8 cellular contexts compared by ENCODE assay signal in genomic region chr3:184417619-184418327, GRCh38. TPM values are rescaled to one million over a fixed set of nuclear protein-coding genes. Genes with fewer than 3 reads are reported as not detected.
DNase-seq lines count a peak whose midpoint lies in the region; ATAC-seq, FAIRE-seq and TF ChIP-seq lines count a peak whose summit lies in the region.

No MANE protein-coding gene starts in this region.

- no peaks in the 10 kb centered on the region for H3K4me1 ChIP-seq in OCI-LY1 (ENCODE audit: insufficient read depth, low read length, severe bottlenecking)

- FAIRE-seq in HTR-8/SVneo (lab: Jason Lieb, UNC), result peak; percentile 90

- ATAC-seq in CD4-positive, alpha-beta T cell (ENCODE audit: poor library complexity), result peak; percentile 99
- peak; percentile 98 for ATAC-seq in GM19463 (IDR thresholded peaks at IDR 0.05; ENCODE audit: unreplicated experiment)
- peak; percentile 72 to 97 (median 90) for ATAC-seq in natural killer cell
- peak; percentile 95 for ATAC-seq in stimulated activated naive CD8-positive, alpha-beta T cell treated with anti-CD3 and anti-CD28 coated beads, Interleukin-15, Interleukin-2, amounts not matched to agents 100 U/mL and 50 U/mL, for 24 hours

- no peaks in the 10 kb centered on the region for H3K27me3 Mint-ChIP-seq in CD4-positive, alpha-beta T cell
- peaks cover under 1 to 8% of the 10 kb centered on the region in 2 donors for H3K27me3 Mint-ChIP-seq in natural killer cell (ENCODE audit: low read depth in 2 of 2)

- no peaks in the 10 kb centered on the region for H3K27me3 ChIP-seq in CD4-positive, alpha-beta T cell (ENCODE audit: control insufficient read depth, insufficient read depth, low read length)
- H3K27me3 ChIP-seq in OCI-LY1 (ENCODE audit: insufficient read depth, low read length), result peaks cover 6% of the 10 kb centered on the region; the same call in 1 of the 2 replicates

- no peak overlapping the region for H3K9ac ChIP-seq in OCI-LY1 (ENCODE audit: low read length)

- H3K36me3 Mint-ChIP-seq in CD4-positive, alpha-beta T cell (ENCODE audit: low read depth), result no peaks in the 10 kb centered on the region
- H3K36me3 Mint-ChIP-seq in natural killer cell, result no peaks in the 10 kb centered on the region

- POLR2A ChIA-PET in CD4-positive, alpha-beta T cell (lab: Charles Lee), result interaction anchor here (1.0 kb wide), 1 partner anchor 124 kb away, joined by 3 read pairs; no protein-coding TSS in a partner anchor

- no peaks in the 10 kb centered on the region for H3K36me3 ChIP-seq in OCI-LY1 (ENCODE audit: insufficient read depth, low read length)

- no peaks in the 10 kb centered on the region for H4K20me1 ChIP-seq in OCI-LY1 (ENCODE audit: insufficient read depth, low read length)

- peak; percentile 87 for TF ChIP-seq CTCF in CD4-positive, alpha-beta T cell (IDR thresholded peaks at IDR 0.05)
- peak; percentile 98 for TF ChIP-seq CTCF in OCI-LY1 (IDR thresholded peaks at IDR 0.05; ENCODE audit: low read length)
- peak; percentile 70 for TF ChIP-seq CTCF in natural killer cell (IDR thresholded peaks at IDR 0.05)

- H3K4me3 ChIP-seq in OCI-LY1 (ENCODE audit: low read depth, low read length, poor library complexity, severe bottlenecking), result no peak overlapping the region

- H3K4me1 Mint-ChIP-seq in CD4-positive, alpha-beta T cell (ENCODE audit: low read depth), result no peaks in the 10 kb centered on the region
- H3K4me1 Mint-ChIP-seq in natural killer cell, result no peaks in the 10 kb centered on the region

- no peak overlapping the region for H3K27ac ChIP-seq in CD4-positive, alpha-beta T cell (ENCODE audit: low read depth, low read length)
- H3K27ac ChIP-seq in OCI-LY1 (ENCODE audit: low read depth, low read length, poor library complexity, severe bottlenecking), result no peak overlapping the region

- no peak overlapping the region for H3K4me3 Mint-ChIP-seq in CD4-positive, alpha-beta T cell
- H3K4me3 Mint-ChIP-seq in natural killer cell, result no peak overlapping the region

- peak; percentile 58 to 76 (median 62) for DNase-seq in CD4-positive, alpha-beta T cell
- DNase-seq in HTR-8/SVneo (ENCODE audit: insufficient read length, low spot score), result peak; percentile 81
- peak; percentile 85 for DNase-seq in activated CD8-positive, alpha-beta memory T cell treated with anti-CD3 and anti-CD28 coated beads, Interleukin-2, amount 50 U/mL, for 48 hours
- peak; percentile 62 to 77 for DNase-seq in erythroblast (lab: John Stamatoyannopoulos, UW)
- DNase-seq in natural killer cell, result peak; percentile 30
- peak; percentile 77 for DNase-seq in stimulated activated naive CD8-positive, alpha-beta T cell treated with anti-CD3 and anti-CD28 coated beads, Interleukin-15, Interleukin-2, amounts not matched to agents 100 U/mL and 50 U/mL, for 24 hours

- H3K9me2 ChIP-seq in OCI-LY1 (ENCODE audit: low read depth, low read length), result no peaks in the 10 kb centered on the region

- TF ChIP-seq POLR2A in erythroblast (IDR thresholded peaks at IDR 0.05; ENCODE audit: low read length), result no peak

- intact Hi-C loops in CD4-positive, alpha-beta T cell (cut with DNase I, micrococcal nuclease), result loop anchor here (1.0 kb wide), 4 partner anchors 96 to 359 kb away; no protein-coding TSS in a partner anchor
- intact Hi-C loops in natural killer cell (cut with micrococcal nuclease), result loop anchor here (10.0 kb wide), 1 partner anchor 127 kb away; no protein-coding TSS in a partner anchor

- H3F3A ChIP-seq in OCI-LY1 (ENCODE audit: insufficient read depth, low read length), result no peaks in the 10 kb centered on the region

- no peak overlapping the region for H3K27ac Mint-ChIP-seq in CD4-positive, alpha-beta T cell
- no peak overlapping the region for H3K27ac Mint-ChIP-seq in natural killer cell

- no peak overlapping the region for H3K4me2 ChIP-seq in OCI-LY1 (ENCODE audit: low read length)

- H2AFZ ChIP-seq in OCI-LY1 (ENCODE audit: low read length), result no peak overlapping the region

- H3K9me3 ChIP-seq in CD4-positive, alpha-beta T cell (ENCODE audit: control insufficient read depth, low read length), result no peaks in the 10 kb centered on the region
- no peaks in the 10 kb centered on the region for H3K9me3 ChIP-seq in OCI-LY1 (ENCODE audit: low read length)

- no peaks in the 10 kb centered on the region for H3K9me3 Mint-ChIP-seq in CD4-positive, alpha-beta T cell
- H3K9me3 Mint-ChIP-seq in natural killer cell, result no peaks in the 10 kb centered on the region

- CTCF ChIA-PET in CD4-positive, alpha-beta T cell (lab: Charles Lee), result interaction anchor here (0.6 to 0.9 kb wide), 4 partner anchors 14 to 120 kb away, joined by 3 to 5 read pairs (median 4); no protein-coding TSS in a partner anchor

- H3K79me2 ChIP-seq in OCI-LY1 (ENCODE audit: insufficient read depth, low read length), result no peaks in the 10 kb centered on the region

RNA-seq across cellular contexts. Expression of gene CHRD, which starts 37.9 kb away (rescaled TPM):
- total RNA-seq in CD4-positive, alpha-beta T cell, result under 1 TPM in 1 of 2 experiments, not detected in 1; 0.22 TPM
- under 1 TPM in 1 of 3 donors, not detected in 2; 0.78 TPM for total RNA-seq in natural killer cell

RNA-seq across cellular contexts. Expression of gene THPO, which starts 39.8 kb away (rescaled TPM):
- total RNA-seq in CD4-positive, alpha-beta T cell, result not detected
- total RNA-seq in natural killer cell, result not detected

RNA-seq across cellular contexts. Expression of gene POLR2H, which starts 56.3 kb away (rescaled TPM):
- 10 to 100 TPM; 19.1 to 21.1 TPM for total RNA-seq in CD4-positive, alpha-beta T cell
- total RNA-seq in natural killer cell, result 10 to 100 TPM; 33.0 to 49.8 (median 41.1) TPM

RNA-seq across cellular contexts. Expression of gene CLCN2, which starts 56.4 kb away (rescaled TPM):
- 1 to 10 TPM; 3.2 to 3.5 TPM for total RNA-seq in CD4-positive, alpha-beta T cell
- total RNA-seq in natural killer cell, result 1 to 10 TPM; 7.8 to 8.2 (median 8.1) TPM

Comparison
In these comparisons a context has a peak if more than half of its experiments do, and no peak if none do; other contexts are left out.
1. DNase-seq: peak in every context shown above with its lines; median percentile 85 in activated CD8-positive, alpha-beta memory T cell treated with anti-CD3 and anti-CD28 coated beads, Interleukin-2, amount 50 U/mL, for 48 hours; 81 in HTR-8/SVneo; 77 in stimulated activated naive CD8-positive, alpha-beta T cell treated with anti-CD3 and anti-CD28 coated beads, Interleukin-15, Interleukin-2, amounts not matched to agents 100 U/mL and 50 U/mL, for 24 hours; 70 in erythroblast; 62 in CD4-positive, alpha-beta T cell; 30 in natural killer cell.